ENCODE assay signal across 8 cellular contexts in genomic region chr6:159968295-159969203, GRCh38. TPM values are rescaled to one million over a fixed set of nuclear protein-coding genes. Genes with fewer than 3 reads are reported as not detected.
A peak's percentile ranks its signal among the peaks of the same experiment; 100 is the strongest.
DNase-seq lines count a peak whose midpoint lies in the region; ATAC-seq and TF ChIP-seq lines count a peak whose summit lies in the region.

TSS of gene IGF2R (plus strand) at chr6:159969082. CDS start at chr6:159969247, 165 bp downstream.

- peaks cover 29% of the 10 kb centered on the region for H3K27me3 ChIP-seq in HUES6 (ENCODE audit: control insufficient read depth, insufficient read depth, low read length)
- no peaks in the 10 kb centered on the region for H3K27me3 ChIP-seq in PC-3 (ENCODE audit: low read length)
- no peaks in the 10 kb centered on the region for H3K27me3 ChIP-seq in mucosa of rectum (ENCODE audit: control insufficient read depth in 2 of 2, insufficient read depth in 2 of 2, low read length in 2 of 2)

- TF ChIP-seq CTCF in PC-3 (conservative IDR thresholded peaks at IDR 0.05; ENCODE audit: low read depth, low read length) (no peak), epithelial cell of proximal tubule (conservative IDR thresholded peaks at IDR 0.05; ENCODE audit: low read depth, low read length) (peak; percentile 14)

- peaks cover 44% of the 10 kb centered on the region for H3K79me2 ChIP-seq in PC-3 (ENCODE audit: low read length)

- no peaks in the 10 kb centered on the region for H3K9me2 ChIP-seq in PC-3 (replicated peaks; ENCODE audit: low read length)

- DNase-seq in DMS 273 treated with DMSO at 0.1 percent for 48 hours (lab: John Stamatoyannopoulos, UW) (peak; percentile 43), PC-3 (peak; percentile 81), epithelial cell of proximal tubule (ENCODE audit: low read depth) (no peak)
- DNase-seq in activated T-cell treated with anti-CD3 and anti-CD28 coated beads, Interleukin-2, amount 50 U/mL, for 1 hour, result peak; percentile 92
- DNase-seq in stimulated activated CD8-positive, alpha-beta memory T cell treated with anti-CD3 and anti-CD28 coated beads, Interleukin-4, amount 100 ng/mL, for 4 hours (ENCODE audit: low read depth in 2 of 2, low spot score in 1 of 2), result peak; percentile 80 to 87

- CTCF ChIA-PET in PC-3 (lab: Charles Lee), result no interaction called here

- TSS peak; percentile 88 for BruUV-seq in PC-3 (replicated peaks; lab: Mats Ljungman, UMichigan)

- peaks cover 22% of the 10 kb centered on the region for H3K4me1 ChIP-seq in HUES6 (ENCODE audit: control insufficient read depth, insufficient read depth, low read length)
- H3K4me1 ChIP-seq in PC-3 (ENCODE audit: insufficient read depth, low read length), result peaks cover 33% of the 10 kb centered on the region
- H3K4me1 ChIP-seq in mucosa of rectum (ENCODE audit: control insufficient read depth in 2 of 2, insufficient read depth in 2 of 2, low read length in 2 of 2), result peaks cover 16% of the 10 kb centered on the region in 2 donors

- peaks cover 11% of the 10 kb centered on the region; the same call in 1 of the 2 replicates for H4K20me1 ChIP-seq in PC-3 (ENCODE audit: low read length)

- POLR2A ChIA-PET in PC-3 (lab: Charles Lee; ENCODE audit: unreplicated experiment), result no interaction called here

- H3K36me3 ChIP-seq in HUES6 (ENCODE audit: control insufficient read depth, insufficient read depth, low read length) (no peaks in the 10 kb centered on the region), PC-3 (ENCODE audit: low read depth, low read length) (no peaks in the 10 kb centered on the region), mucosa of rectum (ENCODE audit: control insufficient read depth in 2 of 2, insufficient read depth in 2 of 2, low read length in 2 of 2) (no peaks in the 10 kb centered on the region)

- H3K27ac ChIP-seq in HUES6 (ENCODE audit: low read depth, low read length), result peak within 1 kb of the TSS; percentile 81; the same call in 1 of the 2 replicates
- peak within 1 kb of the TSS; percentile 61 for H3K27ac ChIP-seq in PC-3 (ENCODE audit: low read length)
- H3K27ac ChIP-seq in mucosa of rectum (ENCODE audit: low read depth in 2 of 2, low read length in 2 of 2), result peak within 1 kb of the TSS; percentile 81 to 85

- H3K4me2 ChIP-seq in PC-3 (ENCODE audit: low read length), result peak within 1 kb of the TSS; percentile 94

- peak within 1 kb of the TSS; percentile 91 for H2AFZ ChIP-seq in PC-3 (ENCODE audit: low read length)

- ATAC-seq in GM21423 (IDR thresholded peaks at IDR 0.05; ENCODE audit: unreplicated experiment), result peak; percentile 81
- ATAC-seq in PC-3, result peak; percentile 78

- H3K4me3 ChIP-seq in HUES6 (ENCODE audit: low read depth, low read length) (peak within 1 kb of the TSS; percentile 73), PC-3 (ENCODE audit: low read length) (peak within 1 kb of the TSS; percentile 82), epithelial cell of proximal tubule (ENCODE audit: low read depth, low read length) (peak within 1 kb of the TSS; percentile 78), mucosa of rectum (ENCODE audit: low read length in 2 of 2) (peak within 1 kb of the TSS; percentile 80 to 92)

- H3K9me3 ChIP-seq in HUES6 (ENCODE audit: control insufficient read depth, insufficient read depth, low read depth, low read length) (no peaks in the 10 kb centered on the region), PC-3 (ENCODE audit: low read length) (no peaks in the 10 kb centered on the region), mucosa of rectum (ENCODE audit: control insufficient read depth in 2 of 2, low read length in 2 of 2) (no peaks in the 10 kb centered on the region)

- H3K9ac ChIP-seq in HUES6 (ENCODE audit: low read length) (peak within 1 kb of the TSS; percentile 93), PC-3 (ENCODE audit: low read length) (peak within 1 kb of the TSS; percentile 90), mucosa of rectum (ENCODE audit: low read depth in 1 of 2, low read length in 2 of 2) (peak within 1 kb of the TSS; percentile 94 to 97)

- H3F3A ChIP-seq in PC-3 (ENCODE audit: low read length, unreplicated experiment), result no peaks in the 10 kb centered on the region

- intact Hi-C loops in PC-3 (cut with micrococcal nuclease), result no loop called here

RNA-seq across cellular contexts. Expression of gene IGF2R, which starts in this region (rescaled TPM):
- 31.5 and 37.2 TPM in 2 replicates for total RNA-seq in PC-3 (2014; rRNA removed)
- total RNA-seq in epithelial cell of proximal tubule, result 50.3 and 50.8 TPM in 2 replicates
